Comparison of ENCODE assay signal across 23 cellular contexts in the genomic region with DNA sequence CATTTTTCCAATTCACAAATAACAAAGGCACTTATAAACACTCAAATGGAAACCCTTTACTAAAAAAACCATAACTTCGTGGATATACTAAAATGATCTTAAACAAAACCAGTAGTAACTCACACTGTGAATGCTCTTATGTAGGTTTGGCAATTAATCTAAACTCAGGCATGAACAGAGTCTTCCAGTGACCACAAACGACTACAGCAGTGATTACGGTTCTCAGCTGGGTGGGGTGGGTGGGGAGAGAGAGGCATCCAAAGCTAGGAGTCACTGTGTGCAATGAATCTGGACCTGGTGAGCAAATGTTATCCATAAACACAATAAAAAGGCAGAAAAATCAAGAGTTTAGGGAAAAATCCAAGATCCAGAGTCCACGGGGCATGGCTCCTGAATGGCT. TPM values are rescaled to one million over a fixed set of nuclear protein-coding genes. Genes with fewer than 3 reads are reported as not detected.
"Had no signal": no experiment of that assay in that cellular context is flagged by ENCODE, and none has a peak within 500 bp of the region (broad histone marks: within the 10 kb centered on the region; RNA-seq: fewer than 3 reads in every experiment).

No MANE protein-coding gene starts in this region.

- H3K4me1 ChIP-seq: prostate gland, upper lobe of left lung had no signal

- H3K36me3 ChIP-seq: neutrophil, ovary, prostate gland, upper lobe of left lung had no signal

- H3K27me3 ChIP-seq: esophagus squamous epithelium, hepatocyte, ovary, upper lobe of left lung had no signal

- H3K9me3 Mint-ChIP-seq: activated naive CD4-positive, alpha-beta T cell treated with anti-CD3 and anti-CD28 coated beads, Interleukin-2, amount 50 U/mL, for 72 hours; activated T-cell treated with anti-CD3 and anti-CD28 coated beads, Interleukin-2, amount 50 U/mL, for 24 hours; activated T-helper 17 cell treated with anti-CD3 and anti-CD28 coated beads, Interleukin-2, amount 50 U/mL, for 72 hours; endodermal cell; immature natural killer cell; nephron; T-helper 2 cell treated with Interferon-gamma antibody and Interleukin-4, amounts not matched to agents 5 μg/mL and 100 μg/mL, for 36 hours had no signal

- H2AFZ ChIP-seq: hepatocyte had no signal

- H3K36me3 Mint-ChIP-seq: activated naive CD4-positive, alpha-beta T cell treated with anti-CD3 and anti-CD28 coated beads, Interleukin-2, amount 50 U/mL, for 72 hours; immature natural killer cell had no signal

- H3K79me2 ChIP-seq: hepatocyte had no signal

- H3K4me1 Mint-ChIP-seq: activated T-helper 17 cell treated with anti-CD3 and anti-CD28 coated beads, Interleukin-2, amount 50 U/mL, for 72 hours had no signal

- H3K9me3 ChIP-seq: esophagus squamous epithelium, neutrophil, ovary, prostate gland, upper lobe of left lung had no signal

- H3K27ac Mint-ChIP-seq: activated naive CD4-positive, alpha-beta T cell treated with anti-CD3 and anti-CD28 coated beads, Interleukin-2, amount 50 U/mL, for 72 hours; activated T-cell treated with anti-CD3 and anti-CD28 coated beads, Interleukin-2, amount 50 U/mL, for 24 hours; activated T-helper 17 cell treated with anti-CD3 and anti-CD28 coated beads, Interleukin-2, amount 50 U/mL, for 72 hours; immature natural killer cell; T-helper 2 cell treated with Interferon-gamma antibody and Interleukin-4, amounts not matched to agents 5 μg/mL and 100 μg/mL, for 36 hours had no signal

- H3K4me3 ChIP-seq: esophagus squamous epithelium, hepatocyte, ovary, prostate gland, upper lobe of left lung had no signal

- H3K4me3 Mint-ChIP-seq: activated T-cell treated with anti-CD3 and anti-CD28 coated beads, Interleukin-2, amount 50 U/mL, for 24 hours; activated T-helper 17 cell treated with anti-CD3 and anti-CD28 coated beads, Interleukin-2, amount 50 U/mL, for 72 hours; endodermal cell; immature natural killer cell; nephron; T-helper 2 cell treated with Interferon-gamma antibody and Interleukin-4, amounts not matched to agents 5 μg/mL and 100 μg/mL, for 36 hours had no signal

- FAIRE-seq: frontal cortex, TTC549 had no signal

- H3K4me2 ChIP-seq: hepatocyte had no signal

- DNase-seq: activated CD4-positive, CD25-positive, alpha-beta regulatory T cell treated with anti-CD3 and anti-CD28 coated beads, Interleukin-2, amount 50 U/mL, for 72 hours; activated CD8-positive, alpha-beta memory T cell treated with anti-CD3 and anti-CD28 coated beads, Interleukin-2, amount 50 U/mL, for 4 hours; activated T-cell treated with anti-CD3 and anti-CD28 coated beads, Interleukin-2, amount 50 U/mL, for 24 hours; cortex of kidney; esophagus squamous epithelium; glutamatergic neuron; immature natural killer cell; ovary; stimulated activated CD4-positive, alpha-beta T cell treated with anti-CD3 and anti-CD28 coated beads, Interleukin-4, amount 100 ng/mL, for 24 hours; stimulated activated naive CD8-positive, alpha-beta T cell treated with anti-CD3 and anti-CD28 coated beads, Interleukin-15, Interleukin-2, amounts not matched to agents 100 U/mL and 50 U/mL, for 24 hours; upper lobe of left lung; WERI-Rb-1 had no signal

- H3K27ac ChIP-seq: esophagus squamous epithelium, hepatocyte, neutrophil, ovary, prostate gland, upper lobe of left lung, WERI-Rb-1 had no signal

RNA-seq across cellular contexts. Expression of a gene that starts 21.3 kb away (rescaled TPM):
- total RNA-seq: mononuclear cell had no signal
